8 cellular contexts compared by ENCODE assay signal in the genomic region with DNA sequence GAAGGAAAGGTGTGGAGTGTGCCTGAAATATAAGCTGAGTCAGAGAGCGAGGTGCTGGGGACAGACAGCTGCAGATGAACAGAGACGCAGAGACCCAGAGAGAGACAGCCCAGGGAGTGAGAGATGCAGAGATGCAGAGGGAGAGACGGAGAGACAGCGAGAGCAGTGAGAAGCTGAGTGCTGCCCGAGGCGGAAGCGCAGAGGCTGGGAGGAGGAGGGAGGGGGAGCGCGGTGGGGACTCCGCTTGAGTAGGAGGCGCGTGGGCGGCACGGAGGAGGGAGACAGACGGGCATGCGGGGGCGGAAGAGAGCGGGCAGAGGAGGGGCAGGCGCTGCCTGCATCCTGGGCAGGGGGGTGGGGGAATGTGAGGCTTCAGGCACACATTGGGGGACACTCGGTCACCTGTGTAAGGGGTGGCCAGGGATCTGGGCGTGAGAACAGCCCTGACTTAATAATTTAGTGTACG. TPM values are rescaled to one million over a fixed set of nuclear protein-coding genes. Genes with fewer than 3 reads are reported as not detected.
DNase-seq lines count a peak whose midpoint lies in the region; ATAC-seq and TF ChIP-seq lines count a peak whose summit lies in the region.

No MANE protein-coding gene starts in this region.

- peak overlapping the region; percentile 63 for H3K27ac ChIP-seq in RWPE1

- H3K36me3 Mint-ChIP-seq in stimulated activated memory B cell treated with anti-CD40 and anti-IgM and Interleukin-4, amounts not matched to agents 10 μg/mL and 1 μg/mL and 100 μg/mL, for 72 hours: no peaks in the 10 kb centered on the region

- H3K27me3 Mint-ChIP-seq in stimulated activated memory B cell treated with anti-CD40 and anti-IgM and Interleukin-4, amounts not matched to agents 10 μg/mL and 1 μg/mL and 100 μg/mL, for 72 hours: peaks cover 95% of the 10 kb centered on the region

- CTCF ChIA-PET in RWPE1 (lab: Yijun Ruan, JAX): interaction anchor here (0.7 to 4.8 kb wide), 2 partner anchors 10 to 259 kb away, joined by 4 to 21 read pairs; no protein-coding TSS in a partner anchor

- TF ChIP-seq CTCF in RWPE1 (conservative IDR thresholded peaks at IDR 0.05; ENCODE audit: low read depth): no peak

- POLR2A ChIA-PET in RWPE1 (lab: Yijun Ruan, JAX; ENCODE audit: low non-redundant PET): no interaction called here

- ATAC-seq in Right ventricle myocardium inferior: peak; percentile 9
- ATAC-seq in left lobe of liver: peak; percentile 37
- no peak for ATAC-seq in stimulated activated memory B cell treated with anti-CD40 and anti-IgM and Interleukin-4, amounts not matched to agents 10 μg/mL and 1 μg/mL and 100 μg/mL, for 72 hours
- ATAC-seq in GM19324 (IDR thresholded peaks at IDR 0.05; ENCODE audit: low FRiP score, unreplicated experiment): no peak
- ATAC-seq in GM21529 (IDR thresholded peaks at IDR 0.05; ENCODE audit: unreplicated experiment): no peak

- no peak overlapping the region for H3K27ac Mint-ChIP-seq in stimulated activated memory B cell treated with anti-CD40 and anti-IgM and Interleukin-4, amounts not matched to agents 10 μg/mL and 1 μg/mL and 100 μg/mL, for 72 hours

- peaks cover 4% of the 10 kb centered on the region for H3K9me3 Mint-ChIP-seq in stimulated activated memory B cell treated with anti-CD40 and anti-IgM and Interleukin-4, amounts not matched to agents 10 μg/mL and 1 μg/mL and 100 μg/mL, for 72 hours

- H3K4me1 Mint-ChIP-seq in stimulated activated memory B cell treated with anti-CD40 and anti-IgM and Interleukin-4, amounts not matched to agents 10 μg/mL and 1 μg/mL and 100 μg/mL, for 72 hours: peaks cover 27% of the 10 kb centered on the region

- intact Hi-C loops in Right ventricle myocardium inferior (cut with DNase I) (no loop called here), cardiac septum (cut with DNase I) (no loop called here)

- peak overlapping the region; percentile 52 for H3K4me3 Mint-ChIP-seq in stimulated activated memory B cell treated with anti-CD40 and anti-IgM and Interleukin-4, amounts not matched to agents 10 μg/mL and 1 μg/mL and 100 μg/mL, for 72 hours

- DNase-seq in Right ventricle myocardium inferior (ENCODE audit: missing footprints): no peak
- no peak for DNase-seq in cardiac septum (ENCODE audit: low spot score)
- DNase-seq in RWPE1 (ENCODE audit: low spot score): no peak
- peak; percentile 67 for DNase-seq in activated naive CD4-positive, alpha-beta T cell treated with anti-CD3 and anti-CD28 coated beads, Interleukin-2, amount 50 U/mL, for 16 hours
- no peak for DNase-seq in left lobe of liver (ENCODE audit: low spot score)

RNA-seq across cellular contexts. Expression of a gene that starts 25.7 kb away (rescaled TPM):
- total RNA-seq in Right ventricle myocardium inferior (0.46 TPM), cardiac septum (0.59 TPM), left lobe of liver (0.10 TPM)

RNA-seq across cellular contexts. Expression of a gene that starts 26.6 kb away (rescaled TPM):
- 3.8 TPM for total RNA-seq in Right ventricle myocardium inferior
- total RNA-seq in cardiac septum: 3.7 TPM
- 1.0 TPM for total RNA-seq in left lobe of liver

RNA-seq across cellular contexts. Expression of a gene that starts 38.0 kb away (rescaled TPM):
- 9.1 TPM for total RNA-seq in Right ventricle myocardium inferior
- total RNA-seq in cardiac septum: 5.2 TPM
- 6.6 TPM for total RNA-seq in left lobe of liver

Comparison
In these comparisons a context has a peak if more than half of its experiments do, and no peak if none do; other contexts are left out.
1. ATAC-seq: peak in Right ventricle myocardium inferior (single experiment) and left lobe of liver (single experiment); none in stimulated activated memory B cell treated with anti-CD40 and anti-IgM and Interleukin-4, amounts not matched to agents 10 μg/mL and 1 μg/mL and 100 μg/mL, for 72 hours (single experiment), GM19324 (single experiment) and GM21529 (single experiment).